Comparison of ENCODE assay signal across 16 cellular contexts in the genomic region with DNA sequence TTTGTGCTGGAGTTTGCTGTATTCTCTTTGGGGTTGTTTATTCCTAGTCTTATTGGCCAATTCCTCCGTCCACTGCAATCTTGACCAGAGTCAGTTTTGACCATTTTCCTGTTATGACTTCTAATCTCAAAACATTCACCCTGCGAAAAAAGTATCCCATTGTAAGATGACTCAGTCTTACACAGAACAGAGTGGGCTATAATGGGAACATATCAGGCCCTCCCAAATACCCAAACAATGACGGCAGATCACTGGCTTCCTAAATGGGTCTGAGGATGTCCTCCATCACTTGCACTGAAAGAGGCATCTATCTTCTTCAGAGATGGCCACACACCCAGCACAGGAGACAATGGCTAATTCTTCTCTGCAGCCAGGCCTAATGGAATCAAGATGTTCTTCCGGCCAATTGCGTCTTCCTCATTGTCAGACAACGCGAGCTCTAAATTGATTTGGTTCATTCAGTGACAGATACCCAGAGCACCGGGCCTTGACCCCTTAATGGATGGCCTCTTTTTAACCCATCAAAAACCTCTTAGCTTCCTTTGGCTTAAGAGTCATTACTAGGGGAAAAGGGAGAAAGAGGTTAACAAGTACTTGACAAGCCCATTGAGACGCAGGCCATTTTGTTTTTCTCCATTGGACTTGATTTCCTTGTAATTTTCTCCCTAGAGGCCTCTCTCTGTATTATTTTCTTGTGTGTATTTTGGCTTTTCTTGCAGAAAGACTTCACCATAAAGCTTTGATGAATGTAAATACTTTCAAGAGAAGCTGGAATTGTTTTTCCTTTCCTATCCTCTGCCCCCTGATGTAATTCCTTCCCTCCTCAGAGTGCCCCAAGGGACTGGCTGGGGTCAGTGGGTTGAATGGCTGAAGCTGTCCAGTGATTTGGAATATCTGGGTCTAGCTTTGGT.
A peak's percentile ranks its signal among the peaks of the same experiment; 100 is the strongest.
DNase-seq lines count a peak whose midpoint lies in the region; ATAC-seq, FAIRE-seq and TF ChIP-seq lines count a peak whose summit lies in the region.
"Had no signal": no experiment of that assay in that cellular context is flagged by ENCODE, and none has a peak within 500 bp of the region (broad histone marks: within the 10 kb centered on the region; RNA-seq: fewer than 3 reads in every experiment).

No MANE protein-coding gene starts in this region.

- H3K27me3 Mint-ChIP-seq in MCF 10A (ENCODE audit: insufficient read depth, unreplicated experiment), result no peaks in the 10 kb centered on the region
- H3K27me3 Mint-ChIP-seq in naive thymus-derived CD8-positive, alpha-beta T cell, result peaks cover 0 to 3% (median 0%) of the 10 kb centered on the region in 5 donors
- H3K27me3 Mint-ChIP-seq: activated B cell treated with CpG ODN at 0.5 μM for 24 hours had no signal

- no peak overlapping the region for H3K4me3 Mint-ChIP-seq in MCF 10A (ENCODE audit: unreplicated experiment)
- no peak overlapping the region for H3K4me3 Mint-ChIP-seq in naive thymus-derived CD8-positive, alpha-beta T cell
- H3K4me3 Mint-ChIP-seq: activated B cell treated with CpG ODN at 0.5 μM for 24 hours had no signal

- BruUV-seq in MCF 10A (replicated peaks; lab: Mats Ljungman, UMichigan), result no TSS peak

- peaks cover 17% of the 10 kb centered on the region for H3K4me1 Mint-ChIP-seq in MCF 10A (ENCODE audit: insufficient read depth, unreplicated experiment)
- peaks cover 14 to 29% (median 22%) of the 10 kb centered on the region in 4 donors for H3K4me1 Mint-ChIP-seq in naive thymus-derived CD8-positive, alpha-beta T cell

- no peak for ATAC-seq in lung (ENCODE audit: insufficient read depth, low FRiP score)
- no peak for ATAC-seq in activated CD4-positive, CD25-positive, alpha-beta regulatory T cell treated with anti-CD3 and anti-CD28 coated beads, Interleukin-2, amount 50 U/mL, for 24 hours
- no peak for ATAC-seq in naive thymus-derived CD8-positive, alpha-beta T cell
- ATAC-seq: left colon had no signal

- no peaks in the 10 kb centered on the region for H3K36me3 Mint-ChIP-seq in MCF 10A (ENCODE audit: insufficient read depth, unreplicated experiment)
- H3K36me3 Mint-ChIP-seq in naive thymus-derived CD8-positive, alpha-beta T cell, result no peaks in the 10 kb centered on the region

- DNase-seq in MCF 10A (ENCODE audit: unreplicated experiment), result peak; percentile 5
- no peak for DNase-seq in breast epithelium (ENCODE audit: low spot score in 2 of 2)
- peak; percentile 68 to 95 for DNase-seq in cardiac fibroblast (ENCODE audit: low read depth in 2 of 2)
- no peak for DNase-seq in lung (ENCODE audit: low spot score)
- peak; percentile 32 for DNase-seq in urothelium cell line (ENCODE audit: low spot score)
- no peak for DNase-seq in LoVo (ENCODE audit: low spot score)
- DNase-seq in naive thymus-derived CD8-positive, alpha-beta T cell, result no peak
- DNase-seq: activated B cell treated with CpG ODN at 0.5 μM for 24 hours; activated T-cell treated with anti-CD3 and anti-CD28 coated beads, Interleukin-2, amount 50 U/mL, for 48 hours; KG1; left colon; sigmoid colon had no signal

- H3K4me3 ChIP-seq in breast epithelium (no peak overlapping the region), cardiac fibroblast (replicated peaks in 1 of 2; ENCODE audit: low read depth in 2 of 2, low read length in 2 of 2) (no peak overlapping the region), lung (no peak overlapping the region)
- H3K4me3 ChIP-seq: esophagus muscularis mucosa, sigmoid colon had no signal

- intact Hi-C loops in MCF 10A (cut with micrococcal nuclease), result no loop called here
- intact Hi-C loops in breast epithelium (cut with DNase I; ENCODE audit: low total_unique reads), result no loop called here

- TF ChIP-seq CTCF in MCF 10A (IDR thresholded peaks at IDR 0.05; ENCODE audit: unreplicated experiment) (no peak), breast epithelium (IDR thresholded peaks at IDR 0.05) (no peak), cardiac fibroblast (IDR thresholded peaks at IDR 0.05; ENCODE audit: low read depth, low read length) (no peak), lung (IDR thresholded peaks at IDR 0.05; ENCODE audit: control extremely low read depth, extremely low read depth) (no peak)

- H3K27ac ChIP-seq in breast epithelium, result no peak overlapping the region
- peak overlapping the region; percentile 28 to 56 for H3K27ac ChIP-seq in lung (ENCODE audit: low read depth in 1 of 2, low read length in 1 of 2)

- no peaks in the 10 kb centered on the region for H3K9me3 Mint-ChIP-seq in MCF 10A (ENCODE audit: unreplicated experiment)
- H3K9me3 Mint-ChIP-seq in naive thymus-derived CD8-positive, alpha-beta T cell, result peaks cover 0 to 5% (median 0%) of the 10 kb centered on the region in 9 donors
- H3K9me3 Mint-ChIP-seq: activated B cell treated with CpG ODN at 0.5 μM for 24 hours had no signal

- CTCF ChIA-PET in MCF 10A (lab: Yijun Ruan, JAX), result interaction anchor here (0.6 kb wide), 1 partner anchor 53 kb away, joined by 3 read pairs; no protein-coding TSS in a partner anchor

- H3K9me3 ChIP-seq in breast epithelium (no peaks in the 10 kb centered on the region), lung (ENCODE audit: control insufficient read depth in 2 of 2, insufficient read depth in 1 of 2, low read length in 1 of 2) (no peaks in the 10 kb centered on the region)
- H3K9me3 ChIP-seq: esophagus muscularis mucosa, sigmoid colon had no signal

- WGBS in lung, 2 donors, result 67 to 78% methylated on average over 9 of the region's 9 CpGs

- H3K4me1 ChIP-seq in breast epithelium, result peaks cover 0 to 10% of the 10 kb centered on the region in 2 donors
- H3K4me1 ChIP-seq in lung (ENCODE audit: control insufficient read depth in 2 of 2, insufficient read depth in 2 of 2, low read length in 2 of 2), result peaks cover 0 to 17% of the 10 kb centered on the region in 2 donors

- H3K27ac Mint-ChIP-seq in MCF 10A (ENCODE audit: low read depth, unreplicated experiment), result no peak overlapping the region
- no peak overlapping the region for H3K27ac Mint-ChIP-seq in naive thymus-derived CD8-positive, alpha-beta T cell
- H3K27ac Mint-ChIP-seq: activated B cell treated with CpG ODN at 0.5 μM for 24 hours had no signal

- H3K36me3 ChIP-seq in breast epithelium, result no peaks in the 10 kb centered on the region
- H3K36me3 ChIP-seq in lung (ENCODE audit: control insufficient read depth in 2 of 2, insufficient read depth in 2 of 2, low read length in 2 of 2), result no peaks in the 10 kb centered on the region
- H3K36me3 ChIP-seq: sigmoid colon had no signal

- POLR2A ChIA-PET in MCF 10A (lab: Yijun Ruan, JAX), result no interaction called here
- POLR2A ChIA-PET in naive thymus-derived CD8-positive, alpha-beta T cell (lab: Charles Lee), result no interaction called here

- TF ChIP-seq POLR2A in breast epithelium (IDR thresholded peaks at IDR 0.05), result no peak

- FAIRE-seq in urothelium cell line (lab: Jason Lieb, UNC), result no peak
- FAIRE-seq: A204.1, bronchial epithelial cell had no signal

- no peaks in the 10 kb centered on the region for H3K27me3 ChIP-seq in breast epithelium
- H3K27me3 ChIP-seq in lung (ENCODE audit: control insufficient read depth, insufficient read depth), result no peaks in the 10 kb centered on the region
- H3K27me3 ChIP-seq: esophagus muscularis mucosa, sigmoid colon had no signal

Comparison
In these comparisons a context has a peak if more than half of its experiments do, and no peak if none do; other contexts are left out.
1. DNase-seq: peak in MCF 10A (single experiment), cardiac fibroblast (2 of 2) and urothelium cell line (single experiment); none in breast epithelium (0 of 2), lung (single experiment), LoVo (single experiment) and naive thymus-derived CD8-positive, alpha-beta T cell (0 of 10).
2. H3K27ac ChIP-seq: peak in lung (2 of 2); none in breast epithelium (0 of 2).